ENCODE assay signal across 8 cellular contexts in the genomic region with DNA sequence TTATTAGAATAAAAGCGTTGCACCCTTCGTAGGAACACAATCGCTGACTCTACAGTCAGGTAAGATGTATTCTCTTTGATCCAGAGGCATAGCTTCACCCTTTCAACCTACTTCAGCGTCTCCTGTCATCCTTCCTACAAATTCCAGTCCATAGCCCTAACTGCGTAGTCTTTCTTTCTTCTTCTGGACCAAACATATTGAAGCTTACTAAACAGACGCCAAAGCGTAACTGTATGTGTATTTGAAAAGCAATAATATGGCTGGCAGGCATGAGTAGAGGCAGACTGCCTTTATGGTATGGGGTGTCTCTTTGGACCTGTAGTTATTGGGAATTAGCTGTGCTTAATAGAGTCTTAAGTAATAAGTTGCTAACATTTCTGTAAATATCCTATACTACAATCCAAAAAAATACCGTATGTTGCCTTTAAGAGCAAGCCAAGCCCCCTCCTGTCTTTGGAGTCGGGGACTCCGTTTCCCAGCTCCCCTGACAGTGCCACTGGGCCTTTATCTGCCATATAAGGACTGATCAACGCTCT. TPM values are rescaled to one million over a fixed set of nuclear protein-coding genes. Genes with fewer than 3 reads are reported as not detected.
DNase-seq lines count a peak whose midpoint lies in the region; ATAC-seq and TF ChIP-seq lines count a peak whose summit lies in the region.

No MANE protein-coding gene starts in this region.

- ATAC-seq in left ventricle myocardium superior, result no peak
- ATAC-seq in lower lobe of right lung, result no peak
- ATAC-seq in upper lobe of right lung, result no peak
- no peak for ATAC-seq in esophagus mucosa

- no peaks in the 10 kb centered on the region for H3K36me3 ChIP-seq in cardiac muscle cell
- H3K36me3 ChIP-seq in ascending aorta, result peaks cover 18 to 19% of the 10 kb centered on the region in 2 donors
- peaks cover 12% of the 10 kb centered on the region for H3K36me3 ChIP-seq in lower lobe of right lung
- peaks cover 4% of the 10 kb centered on the region for H3K36me3 ChIP-seq in upper lobe of right lung

- TF ChIP-seq CTCF in cardiac muscle cell (IDR thresholded peaks at IDR 0.05; ENCODE audit: low read depth, low read length) (no peak), ascending aorta (IDR thresholded peaks at IDR 0.05) (no peak), lower lobe of right lung (IDR thresholded peaks at IDR 0.05) (no peak), upper lobe of right lung (IDR thresholded peaks at IDR 0.05) (no peak)

- H3K27ac ChIP-seq in cardiac muscle cell (peak overlapping the region; percentile 99), ascending aorta (peak overlapping the region; percentile 93), lower lobe of right lung (peak overlapping the region; percentile 93), upper lobe of right lung (peak overlapping the region; percentile 93)

- H3K4me3 ChIP-seq in cardiac muscle cell, result no peak overlapping the region
- peak overlapping the region; percentile 72 to 80 for H3K4me3 ChIP-seq in ascending aorta
- peak overlapping the region; percentile 90 for H3K4me3 ChIP-seq in lower lobe of right lung
- peak overlapping the region; percentile 91 for H3K4me3 ChIP-seq in upper lobe of right lung

- DNase-seq in cardiac muscle cell (ENCODE audit: low read depth in 1 of 2, low spot score in 1 of 2) (no peak), left ventricle myocardium superior (no peak), ascending aorta (ENCODE audit: low spot score in 2 of 2) (no peak), lower lobe of right lung (no peak), upper lobe of right lung (no peak), OCI-M1 (lab: John Stamatoyannopoulos, UW) (no peak), midbrain (lab: John Stamatoyannopoulos, UW) (no peak)

- intact Hi-C loops in left ventricle myocardium superior (cut with micrococcal nuclease) (no loop called here), ascending aorta (cut with DNase I) (loop anchor here (1.0 to 5.0 kb wide), 7 partner anchors 26 to 613 kb away; a partner anchor contains a TSS), lower lobe of right lung (cut with DNase I) (no loop called here), upper lobe of right lung (cut with DNase I) (no loop called here)

- H3K9me3 ChIP-seq in cardiac muscle cell (ENCODE audit: low read depth) (no peaks in the 10 kb centered on the region), ascending aorta (peaks cover 16 to 19% of the 10 kb centered on the region in 2 donors), lower lobe of right lung (no peaks in the 10 kb centered on the region), upper lobe of right lung (no peaks in the 10 kb centered on the region)

- peaks cover 10% of the 10 kb centered on the region for H3K4me1 ChIP-seq in cardiac muscle cell (ENCODE audit: low read depth)
- peaks cover 0 to 10% of the 10 kb centered on the region in 2 donors for H3K4me1 ChIP-seq in ascending aorta
- H3K4me1 ChIP-seq in lower lobe of right lung, result peaks cover 21% of the 10 kb centered on the region
- peaks cover 11% of the 10 kb centered on the region for H3K4me1 ChIP-seq in upper lobe of right lung

- no peaks in the 10 kb centered on the region for H3K27me3 ChIP-seq in cardiac muscle cell
- no peaks in the 10 kb centered on the region for H3K27me3 ChIP-seq in ascending aorta
- H3K27me3 ChIP-seq in lower lobe of right lung (ENCODE audit: low read depth), result no peaks in the 10 kb centered on the region
- H3K27me3 ChIP-seq in upper lobe of right lung, result no peaks in the 10 kb centered on the region

RNA-seq across cellular contexts. Expression of a gene that starts 0.4 kb away (rescaled TPM):
- total RNA-seq in cardiac muscle cell (37.9 and 38.2 TPM in 2 replicates), left ventricle myocardium superior (17.8 TPM), ascending aorta (0.96 TPM), lower lobe of right lung (19.6 TPM), upper lobe of right lung (18.6 TPM), esophagus mucosa (6.9 TPM)
- polyA plus RNA-seq in cardiac muscle cell, result 11.4 and 15.9 TPM in 2 replicates

RNA-seq across cellular contexts. Expression of a gene that starts 21.7 kb away (rescaled TPM):
- total RNA-seq in cardiac muscle cell (5.8 and 13.0 TPM in 2 replicates), left ventricle myocardium superior (8.8 TPM), ascending aorta (1.5 TPM), lower lobe of right lung (12.6 TPM), upper lobe of right lung (12.5 TPM), esophagus mucosa (6.5 TPM)
- polyA plus RNA-seq in cardiac muscle cell, result 4.2 and 7.1 TPM in 2 replicates

RNA-seq across cellular contexts. Expression of a gene that starts 25.9 kb away (rescaled TPM):
- total RNA-seq in cardiac muscle cell (15.1 and 26.4 TPM in 2 replicates), left ventricle myocardium superior (10.9 TPM), ascending aorta (1.8 TPM), lower lobe of right lung (6.9 TPM), upper lobe of right lung (7.0 TPM), esophagus mucosa (8.4 TPM)
- 34.6 and 39.3 TPM in 2 replicates for polyA plus RNA-seq in cardiac muscle cell

RNA-seq across cellular contexts. Expression of a gene that starts 25.9 kb away (rescaled TPM):
- total RNA-seq in cardiac muscle cell (1.8 and 7.2 TPM in 2 replicates), left ventricle myocardium superior (3.2 TPM), ascending aorta (not detected), lower lobe of right lung (3.4 TPM), upper lobe of right lung (3.3 TPM), esophagus mucosa (1.4 TPM)
- polyA plus RNA-seq in cardiac muscle cell, result 0.65 and 0.66 TPM in 2 replicates

RNA-seq across cellular contexts. Expression of a gene that starts 38.2 kb away (rescaled TPM):
- 8.0 and 9.0 TPM in 2 replicates for total RNA-seq in cardiac muscle cell
- polyA plus RNA-seq in cardiac muscle cell, result 6.2 and 6.7 TPM in 2 replicates
- 8.3 TPM for total RNA-seq in left ventricle myocardium superior
- 5.9 TPM for total RNA-seq in ascending aorta
- total RNA-seq in lower lobe of right lung, result 7.4 TPM
- total RNA-seq in upper lobe of right lung, result 9.3 TPM
- total RNA-seq in esophagus mucosa, result 5.3 TPM
